ENCODE assay signal across 1 cellular context in genomic region chr14:40838601-40839000, GRCh38.
A peak's percentile ranks its signal among the peaks of the same experiment; 100 is the strongest.
TF ChIP-seq lines count a peak whose summit lies in the region.

No MANE protein-coding gene starts in this region.

TF ChIP-seq in HepG2, 621 proteins besides CTCF, POLR2A, EP300 and RAD21 (continued from another document):
- no peak for TF ChIP-seq THAP7 (CRISPR knock-in tag; IDR thresholded peaks at IDR 0.05)
- no peak for TF ChIP-seq ZNF24 (IDR thresholded peaks at IDR 0.05)
- no peak for TF ChIP-seq AKNA (CRISPR knock-in tag; IDR thresholded peaks at IDR 0.05; ENCODE audit: borderline replicate concordance)
- peak; percentile 89 for TF ChIP-seq CEBPB (IDR thresholded peaks at IDR 0.05; ENCODE audit: borderline replicate concordance, low read depth, low read length)
- TF ChIP-seq PAF1 (CRISPR knock-in tag; IDR thresholded peaks at IDR 0.05) = no peak
- no peak for TF ChIP-seq ZNF724P (CRISPR knock-in tag; IDR thresholded peaks at IDR 0.05; ENCODE audit: borderline replicate concordance)
